ENCODE assay signal across 1 cellular context in genomic region chr1:65309317-65310077, GRCh38.
TF ChIP-seq lines count a peak whose summit lies in the region.

Gene DNAJC6, plus strand, starts transcription at chr1:65309543. Its CDS starts 203 bp downstream, at chr1:65309746.

TF ChIP-seq in K562, 482 proteins besides CTCF, POLR2A, EP300 and RAD21 (continued from another document and continues in another):
- TF ChIP-seq, protein P1, sequence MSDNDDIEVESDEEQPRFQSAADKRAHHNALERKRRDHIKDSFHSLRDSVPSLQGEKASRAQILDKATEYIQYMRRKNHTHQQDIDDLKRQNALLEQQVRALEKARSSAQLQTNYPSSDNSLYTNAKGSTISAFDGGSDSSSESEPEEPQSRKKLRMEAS (CRISPR knock-in tag; IDR thresholded peaks at IDR 0.05), result peak; percentile 79
- TF ChIP-seq ETS1 (conservative IDR thresholded peaks at IDR 0.05; ENCODE audit: control insufficient read depth, low read depth, low read length) (peak; percentile 91), RBBP5 (IDR thresholded peaks at IDR 0.05; ENCODE audit: borderline replicate concordance, insufficient read depth, low read length, poor library complexity, severe bottlenecking) (no peak), ILK (tag; IDR thresholded peaks at IDR 0.05; ENCODE audit: borderline replicate concordance, low read depth) (no peak), DPF2 (IDR thresholded peaks at IDR 0.05) (peak; percentile 10; the same call in 1 of the 2 replicates), ZBTB2 (IDR thresholded peaks at IDR 0.05) (no peak), ZNF778 (CRISPR knock-in tag; IDR thresholded peaks at IDR 0.05) (no peak), NONO (IDR thresholded peaks at IDR 0.05; ENCODE audit: low read depth in 2 of 2, low read length in 1 of 2) (peak in 1 of 2 experiments; percentile 67; a peak in 1 of 4 replicates), SLC30A9 (CRISPR knock-in tag; IDR thresholded peaks at IDR 0.05) (no peak), ARNT (IDR thresholded peaks at IDR 0.05) (0 out of 4 replicates have a peak, but pooled peaks of 1 of the 2 experiments have one; percentile 19), SMAD1 (IDR thresholded peaks at IDR 0.05; ENCODE audit: low read depth, low read length, partially characterized antibody) (peak; percentile 3), ZNF121 (CRISPR knock-in tag; conservative IDR thresholded peaks at IDR 0.05) (no peak), SAP30 (IDR thresholded peaks at IDR 0.05; ENCODE audit: borderline replicate concordance, insufficient read depth, low read depth, low read length, poor library complexity, severe bottlenecking) (peak; percentile 98), MAFF (IDR thresholded peaks at IDR 0.05; ENCODE audit: low read length) (no peak), CEBPB (tag; IDR thresholded peaks at IDR 0.05) (no peak), ZBTB17 (CRISPR knock-in tag; IDR thresholded peaks at IDR 0.05) (no peak), ZNF407 (IDR thresholded peaks at IDR 0.05; ENCODE audit: low read depth) (no peak), ZFP1 (CRISPR knock-in tag; IDR thresholded peaks at IDR 0.05) (no peak), XRCC3 (IDR thresholded peaks at IDR 0.05) (no peak), ZNF318 (IDR thresholded peaks at IDR 0.05; ENCODE audit: borderline replicate concordance in 1 of 2, low read depth in 1 of 2) (no peak), ZNF75A (CRISPR knock-in tag; IDR thresholded peaks at IDR 0.05) (no peak), ZC3H4 (CRISPR knock-in tag; IDR thresholded peaks at IDR 0.05; ENCODE audit: borderline replicate concordance) (no peak), CAMTA2 (CRISPR knock-in tag; conservative IDR thresholded peaks at IDR 0.05) (no peak), TFAM (CRISPR knock-in tag; conservative IDR thresholded peaks at IDR 0.05) (no peak), FOXJ3 (CRISPR knock-in tag; IDR thresholded peaks at IDR 0.05) (0 out of 2 replicates have a peak, but pooled peaks have one; percentile 44), ZNF830 (CRISPR knock-in tag; IDR thresholded peaks at IDR 0.05) (no peak), CREBBP (IDR thresholded peaks at IDR 0.05; ENCODE audit: low read depth, low read length) (no peak), HNRNPLL (IDR thresholded peaks at IDR 0.05; ENCODE audit: low read depth, low read length, poor library complexity, severe bottlenecking) (peak; percentile 47), NR2F6 (CRISPR knock-in tag; IDR thresholded peaks at IDR 0.05) (no peak), POLR2H (tag; IDR thresholded peaks at IDR 0.05; ENCODE audit: low read depth) (no peak)
- TF ChIP-seq, protein P2, sequence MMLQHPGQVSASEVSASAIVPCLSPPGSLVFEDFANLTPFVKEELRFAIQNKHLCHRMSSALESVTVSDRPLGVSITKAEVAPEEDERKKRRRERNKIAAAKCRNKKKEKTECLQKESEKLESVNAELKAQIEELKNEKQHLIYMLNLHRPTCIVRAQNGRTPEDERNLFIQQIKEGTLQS (IDR thresholded peaks at IDR 0.05), result no peak
- TF ChIP-seq, protein P2 (CRISPR knock-in tag; conservative IDR thresholded peaks at IDR 0.05), result peak; percentile 34; the same call in 1 of the 2 replicates
- TF ChIP-seq, protein P3, sequence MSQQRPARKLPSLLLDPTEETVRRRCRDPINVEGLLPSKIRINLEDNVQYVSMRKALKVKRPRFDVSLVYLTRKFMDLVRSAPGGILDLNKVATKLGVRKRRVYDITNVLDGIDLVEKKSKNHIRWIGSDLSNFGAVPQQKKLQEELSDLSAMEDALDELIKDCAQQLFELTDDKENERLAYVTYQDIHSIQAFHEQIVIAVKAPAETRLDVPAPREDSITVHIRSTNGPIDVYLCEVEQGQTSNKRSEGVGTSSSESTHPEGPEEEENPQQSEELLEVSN (IDR thresholded peaks at IDR 0.05; ENCODE audit: borderline replicate concordance in 1 of 2, extremely low read depth in 1 of 2, insufficient read depth in 1 of 2, insufficient read length in 1 of 2, low read depth in 1 of 2, low read length in 1 of 2, poor library complexity in 1 of 2, severe bottlenecking in 1 of 2), result peak in 1 of 2 experiments; percentile 65
- TF ChIP-seq, protein P4, sequence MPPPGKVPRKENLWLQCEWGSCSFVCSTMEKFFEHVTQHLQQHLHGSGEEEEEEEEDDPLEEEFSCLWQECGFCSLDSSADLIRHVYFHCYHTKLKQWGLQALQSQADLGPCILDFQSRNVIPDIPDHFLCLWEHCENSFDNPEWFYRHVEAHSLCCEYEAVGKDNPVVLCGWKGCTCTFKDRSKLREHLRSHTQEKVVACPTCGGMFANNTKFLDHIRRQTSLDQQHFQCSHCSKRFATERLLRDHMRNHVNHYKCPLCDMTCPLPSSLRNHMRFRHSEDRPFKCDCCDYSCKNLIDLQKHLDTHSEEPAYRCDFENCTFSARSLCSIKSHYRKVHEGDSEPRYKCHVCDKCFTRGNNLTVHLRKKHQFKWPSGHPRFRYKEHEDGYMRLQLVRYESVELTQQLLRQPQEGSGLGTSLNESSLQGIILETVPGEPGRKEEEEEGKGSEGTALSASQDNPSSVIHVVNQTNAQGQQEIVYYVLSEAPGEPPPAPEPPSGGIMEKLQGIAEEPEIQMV (tag; conservative IDR thresholded peaks at IDR 0.05; ENCODE audit: low read depth), result 0 out of 2 replicates have a peak, but pooled peaks have one; percentile 15
